ENCODE assay signal across 20 cellular contexts in the genomic region with DNA sequence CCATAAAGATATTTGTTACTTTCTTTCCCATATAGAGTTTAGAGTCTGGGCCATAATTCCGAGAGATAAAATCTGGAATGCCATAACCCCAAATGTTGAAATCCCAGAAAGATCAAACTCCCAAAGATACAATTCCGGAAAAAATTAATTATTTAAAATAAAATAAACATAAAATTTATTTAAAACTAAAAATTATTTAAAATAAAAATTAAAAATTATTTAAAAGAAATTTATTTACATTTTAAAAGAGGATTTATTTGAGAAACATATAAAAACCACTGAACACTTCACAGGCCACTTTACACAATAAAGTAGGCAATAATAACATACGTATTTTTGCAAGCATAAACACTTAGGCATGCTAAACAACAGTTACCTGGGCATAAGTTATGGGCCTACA. TPM values are rescaled to one million over a fixed set of nuclear protein-coding genes. Genes with fewer than 3 reads are reported as not detected.
DNase-seq lines count a peak whose midpoint lies in the region; ATAC-seq, FAIRE-seq and TF ChIP-seq lines count a peak whose summit lies in the region.
"Had no signal": no experiment of that assay in that cellular context is flagged by ENCODE, and none has a peak within 500 bp of the region (broad histone marks: within the 10 kb centered on the region; RNA-seq: fewer than 3 reads in every experiment).

No MANE protein-coding gene starts in this region.

- H3K79me1 ChIP-seq in neuronal stem cell (ENCODE audit: low read depth, low read length), result no peaks in the 10 kb centered on the region

- H2BK120ac ChIP-seq in neuronal stem cell (ENCODE audit: low read depth, low read length), result no peak overlapping the region

- no peak overlapping the region for H2BK15ac ChIP-seq in neuronal stem cell (ENCODE audit: low read length)

- H3K9ac ChIP-seq in Karpas-422 (ENCODE audit: low read length) (no peak overlapping the region), neuronal stem cell (ENCODE audit: low read depth, low read length, poor library complexity) (no peak overlapping the region)
- H3K9ac ChIP-seq: BLaER1 had no signal

- intact Hi-C loops in pancreas (cut with DNase I), result no loop called here

- H2BK12ac ChIP-seq in neuronal stem cell (ENCODE audit: low read length), result no peak overlapping the region

- H3K18ac ChIP-seq in neuronal stem cell (ENCODE audit: low read length), result no peak overlapping the region

- H3K79me2 ChIP-seq in Karpas-422 (ENCODE audit: low read length), result no peaks in the 10 kb centered on the region

- no peak overlapping the region for H4K8ac ChIP-seq in neuronal stem cell (ENCODE audit: low read depth, low read length)

- H3K9me3 ChIP-seq in Karpas-422 (ENCODE audit: low read length), result no peaks in the 10 kb centered on the region
- no peaks in the 10 kb centered on the region for H3K9me3 ChIP-seq in pancreas
- H3K9me3 ChIP-seq in neuronal stem cell (replicated peaks in 1 of 2; ENCODE audit: control insufficient read depth in 2 of 2, insufficient read depth in 1 of 2, low read depth in 1 of 2, low read length in 2 of 2), result peaks cover 7 to 16% of the 10 kb centered on the region in 2 donors
- H3K9me3 ChIP-seq: Caco-2 had no signal

- no peaks in the 10 kb centered on the region; the same call in 1 of the 2 replicates for H3K9me2 ChIP-seq in Karpas-422 (replicated peaks; ENCODE audit: insufficient read depth, low read length)

- ATAC-seq in pancreas (no peak), HG03039 (IDR thresholded peaks at IDR 0.05; ENCODE audit: unreplicated experiment) (no peak)
- ATAC-seq: CD8-positive, alpha-beta T cell; GM23338; HCT116 had no signal

- H4K20me1 ChIP-seq in Karpas-422 (ENCODE audit: insufficient read depth, low read depth, low read length), result no peaks in the 10 kb centered on the region
- H4K20me1 ChIP-seq: BLaER1 had no signal

- H3K27ac ChIP-seq in Karpas-422 (ENCODE audit: low read length), result no peak overlapping the region
- H3K27ac ChIP-seq in pancreas, result no peak overlapping the region
- H3K27ac ChIP-seq in neuronal stem cell (replicated peaks; ENCODE audit: low read length), result no peak overlapping the region
- H3K27ac ChIP-seq: BLaER1, C4-2B had no signal

- H2AFZ ChIP-seq in Karpas-422 (ENCODE audit: low read length) (no peak overlapping the region), neuronal stem cell (ENCODE audit: low read length) (no peak overlapping the region)
- H2AFZ ChIP-seq: GM23338 had no signal

- H3K27me3 ChIP-seq in Karpas-422 (ENCODE audit: low read length) (0 out of 2 replicates have a peak, but pooled peaks cover 4% of the 10 kb centered on the region), pancreas (no peaks in the 10 kb centered on the region), neuronal stem cell (ENCODE audit: control insufficient read depth in 3 of 3, insufficient read depth in 3 of 3, low read depth in 1 of 3, low read length in 3 of 3) (no peaks in the 10 kb centered on the region)
- H3K27me3 ChIP-seq: BLaER1 had no signal

- no peak overlapping the region for H3K23ac ChIP-seq in neuronal stem cell (ENCODE audit: low read depth, low read length, poor library complexity)

- FAIRE-seq in endometrium (lab: Jason Lieb, UNC) (peak; percentile 89), pancreas (lab: Jason Lieb, UNC) (peak; percentile 45)
- FAIRE-seq: GM12891, GM18507 had no signal

- no peak overlapping the region for H2AK5ac ChIP-seq in neuronal stem cell (ENCODE audit: low read depth, low read length)

- H3K4ac ChIP-seq in neuronal stem cell (ENCODE audit: low read length), result no peak overlapping the region

- H3K4me2 ChIP-seq in Karpas-422 (ENCODE audit: low read depth, low read length, poor library complexity, severe bottlenecking) (peak overlapping the region; percentile 35), neuronal stem cell (ENCODE audit: insufficient read depth, low read length, poor library complexity, severe bottlenecking) (no peak overlapping the region)
- H3K4me2 ChIP-seq: BLaER1, GM23338 had no signal

- H4K91ac ChIP-seq in neuronal stem cell (ENCODE audit: low read depth, low read length, poor library complexity), result no peak overlapping the region

- TF ChIP-seq CTCF in pancreas (IDR thresholded peaks at IDR 0.05), result no peak

- 94% methylated on average over 3 of the region's 3 CpGs for WGBS in pancreas, 2 donors
- no CpG with 5 or more reads among the region's 3 CpGs for WGBS in neuronal stem cell (ENCODE audit: extremely low coverage in 2 of 2, insufficient read length in 2 of 2, insufficient replicate concordance in 1 of 2), 2 donors

- H3K14ac ChIP-seq in neuronal stem cell (ENCODE audit: low read length), result no peak overlapping the region

- H3K4me3 ChIP-seq in Karpas-422 (ENCODE audit: low read length), result no peak overlapping the region
- no peak overlapping the region for H3K4me3 ChIP-seq in pancreas
- no peak overlapping the region for H3K4me3 ChIP-seq in neuronal stem cell (ENCODE audit: low read length in 2 of 2)
- H3K4me3 ChIP-seq: BLaER1, GM23338 had no signal

- H3K4me1 ChIP-seq in Karpas-422 (ENCODE audit: low read length), result peaks cover 4% of the 10 kb centered on the region
- H3K4me1 ChIP-seq in pancreas, result no peaks in the 10 kb centered on the region
- no peaks in the 10 kb centered on the region for H3K4me1 ChIP-seq in neuronal stem cell (ENCODE audit: control insufficient read depth in 2 of 2, insufficient read depth in 1 of 2, low read depth in 1 of 2, low read length in 2 of 2)
- H3K4me1 ChIP-seq: BLaER1, Caco-2 had no signal

- DNase-seq in Karpas-422 (no peak), pancreas (no peak), GM03348 (ENCODE audit: low spot score) (no peak), neuronal stem cell (ENCODE audit: low spot score) (no peak)
- DNase-seq: Caco-2; CD4-positive, CD25-positive, alpha-beta regulatory T cell; CD8-positive, alpha-beta T cell; DMS153; DND-41; GDM1; H9 had no signal

- no peaks in the 10 kb centered on the region for H3K36me3 ChIP-seq in Karpas-422 (ENCODE audit: insufficient read depth, low read length)
- no peaks in the 10 kb centered on the region for H3K36me3 ChIP-seq in pancreas
- H3K36me3 ChIP-seq in neuronal stem cell (replicated peaks in 1 of 2; ENCODE audit: control insufficient read depth in 2 of 2, insufficient read depth in 2 of 2, low read length in 2 of 2), result peaks cover 0 to 2% of the 10 kb centered on the region in 2 donors
- H3K36me3 ChIP-seq: BLaER1 had no signal

- H2BK5ac ChIP-seq in neuronal stem cell (ENCODE audit: low read length), result no peak overlapping the region

RNA-seq across cellular contexts. Expression of a gene that starts 57.9 kb away (rescaled TPM):
- total RNA-seq in Karpas-422 (2014; rRNA removed; shearing (Covaris generic); ENCODE audit: low replicate concordance), result 0.04 TPM in 1 of 2 replicates, not detected in the other
- 1 to 10 TPM in 4 of 6 donors, under 1 TPM in 2; 0.19 to 6.3 (median 1.8) TPM for total RNA-seq in pancreas
- polyA plus RNA-seq in pancreas, result 1 to 10 TPM in 1 of 2 donors, under 1 TPM in 1; 0.92 to 3.5 TPM
- 6.9 TPM for polyA plus RNA-seq in neuronal stem cell (2013, experiment 1 of 2)
- 7.0 TPM for polyA plus RNA-seq in neuronal stem cell (2013, experiment 2 of 2)
- total RNA-seq: B cell; CD4-positive, CD25-positive, alpha-beta regulatory T cell; CD8-positive, alpha-beta T cell had no signal
- polyA plus RNA-seq: CD4-positive, CD25-positive, alpha-beta regulatory T cell had no signal
